Comparison of ENCODE assay signal across 10 cellular contexts in the genomic region with DNA sequence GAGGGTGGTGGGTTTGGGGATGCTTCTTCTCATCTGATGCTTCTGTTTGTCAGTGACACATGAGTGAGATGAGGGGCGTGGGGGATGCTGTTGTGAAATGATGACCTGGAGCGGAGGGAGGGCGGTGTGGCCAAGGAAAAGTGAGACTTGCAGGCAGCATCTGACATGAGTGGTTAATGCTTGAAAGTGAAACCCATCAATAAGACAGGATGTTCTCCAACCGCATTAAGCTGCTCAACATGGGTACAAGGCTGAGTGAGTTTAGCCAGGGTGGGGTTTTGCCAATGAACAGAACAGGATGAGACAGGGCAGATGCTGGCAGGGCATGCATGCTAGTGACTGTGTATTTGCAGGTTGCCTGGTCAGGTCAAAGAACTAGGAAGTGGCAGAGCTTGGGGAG. TPM values are rescaled to one million over a fixed set of nuclear protein-coding genes. Genes with fewer than 3 reads are reported as not detected.
A peak's percentile ranks its signal among the peaks of the same experiment; 100 is the strongest.
DNase-seq lines count a peak whose midpoint lies in the region; ATAC-seq, FAIRE-seq and TF ChIP-seq lines count a peak whose summit lies in the region.
"Had no signal": no experiment of that assay in that cellular context is flagged by ENCODE, and none has a peak within 500 bp of the region (broad histone marks: within the 10 kb centered on the region; RNA-seq: fewer than 3 reads in every experiment).

No MANE protein-coding gene starts in this region.

- intact Hi-C loops in esophagus muscularis mucosa (cut with DNase I) (no loop called here), sciatic nerve (cut with DNase I) (no loop called here)

- H3K27me3 ChIP-seq in GM06990 (replicated peaks; ENCODE audit: control insufficient read depth, insufficient read depth, low read length) (no peaks in the 10 kb centered on the region), keratinocyte (ENCODE audit: control insufficient read depth, extremely low read depth, insufficient read depth, low read length) (peaks cover 7% of the 10 kb centered on the region), esophagus muscularis mucosa (peaks cover 0 to 17% (median 0%) of the 10 kb centered on the region in 4 donors)

- no peak for TF ChIP-seq CTCF in GM06990 (IDR thresholded peaks at IDR 0.05; ENCODE audit: insufficient read depth, low read length, poor library complexity, severe bottlenecking)
- no peak for TF ChIP-seq CTCF in keratinocyte (optimal IDR thresholded peaks at IDR 0.05 in 1 of 3, IDR thresholded peaks at IDR 0.05 in 1 of 3, conservative IDR thresholded peaks at IDR 0.05 in 1 of 3; ENCODE audit: extremely low read depth in 1 of 3, insufficient read depth in 2 of 3, low read length in 3 of 3)
- no peak for TF ChIP-seq CTCF in esophagus muscularis mucosa (IDR thresholded peaks at IDR 0.05)

- no peaks in the 10 kb centered on the region for H3K79me2 ChIP-seq in keratinocyte (ENCODE audit: control insufficient read depth, insufficient read depth, low read length)
- H3K79me2 ChIP-seq: parathyroid adenoma had no signal

- H3K27ac ChIP-seq in keratinocyte (ENCODE audit: control insufficient read depth, insufficient read depth, low read length), result no peak overlapping the region
- no peak overlapping the region for H3K27ac ChIP-seq in esophagus muscularis mucosa (replicated peaks in 1 of 4)
- H3K27ac ChIP-seq: parathyroid adenoma had no signal

- peak; percentile 67 for ATAC-seq in HG02840 (IDR thresholded peaks at IDR 0.05; ENCODE audit: low FRiP score, unreplicated experiment)
- ATAC-seq in GM19324 (IDR thresholded peaks at IDR 0.05; ENCODE audit: low FRiP score, unreplicated experiment), result no peak
- no peak for ATAC-seq in sciatic nerve
- no peak for ATAC-seq in left lobe of liver

- 79% methylated on average over 4 of the region's 4 CpGs for WGBS in esophagus muscularis mucosa

- H3K4me1 ChIP-seq in keratinocyte (ENCODE audit: control insufficient read depth, extremely low read depth, insufficient read depth, low read length), result no peaks in the 10 kb centered on the region
- H3K4me1 ChIP-seq in esophagus muscularis mucosa, result no peaks in the 10 kb centered on the region
- H3K4me1 ChIP-seq: parathyroid adenoma had no signal

- TF ChIP-seq POLR2A in esophagus muscularis mucosa (IDR thresholded peaks at IDR 0.05; ENCODE audit: low read depth), result no peak

- no peaks in the 10 kb centered on the region for H4K20me1 ChIP-seq in keratinocyte (ENCODE audit: control insufficient read depth, extremely low read depth, insufficient read depth, low read length)

- dilution Hi-C loops in keratinocyte (cut with MboI; ENCODE audit: extremely low pct_ligation_motif_present, low sequenced_read_pairs), result no loop called here

- no peak overlapping the region for H3K9ac ChIP-seq in keratinocyte (ENCODE audit: control insufficient read depth, extremely low read depth, insufficient read depth, low read length)
- H3K9ac ChIP-seq: parathyroid adenoma had no signal

- DNase-seq in GM06990 (ENCODE audit: extremely low read depth, insufficient read length) (peak; percentile 72), keratinocyte (ENCODE audit: low read depth, low spot score) (no peak), esophagus muscularis mucosa (ENCODE audit: extremely low spot score) (no peak), sciatic nerve (ENCODE audit: low spot score) (no peak), left lobe of liver (ENCODE audit: low spot score) (no peak)
- peak; percentile 36 for DNase-seq in activated CD4-positive, CD25-positive, alpha-beta regulatory T cell treated with anti-CD3 and anti-CD28 coated beads, Interleukin-2, amount 50 U/mL, for 72 hours

- TF ChIP-seq EP300 in esophagus muscularis mucosa (IDR thresholded peaks at IDR 0.05), result no peak

- H3K9me1 ChIP-seq in keratinocyte (ENCODE audit: control insufficient read depth, extremely low read depth, insufficient read depth, low read length), result no peaks in the 10 kb centered on the region

- no peak overlapping the region for H3K4me2 ChIP-seq in keratinocyte (ENCODE audit: control insufficient read depth, extremely low read depth, insufficient read depth, low read depth, low read length)

- peak; percentile 23 for FAIRE-seq in keratinocyte (lab: Jason Lieb, UNC)
- FAIRE-seq: astrocyte had no signal

- H3K36me3 ChIP-seq in GM06990 (ENCODE audit: control insufficient read depth, insufficient read depth, low read length), result no peaks in the 10 kb centered on the region
- H3K36me3 ChIP-seq in keratinocyte (ENCODE audit: control insufficient read depth in 2 of 2, extremely low read depth in 1 of 2, insufficient read depth in 2 of 2, low read length in 2 of 2), result no peaks in the 10 kb centered on the region
- no peaks in the 10 kb centered on the region for H3K36me3 ChIP-seq in esophagus muscularis mucosa

- H2AFZ ChIP-seq in keratinocyte (ENCODE audit: control insufficient read depth, low read length), result no peak overlapping the region
- H2AFZ ChIP-seq: parathyroid adenoma had no signal

- H3K9me3 ChIP-seq in keratinocyte (ENCODE audit: control insufficient read depth, low read depth, low read length), result no peaks in the 10 kb centered on the region
- H3K9me3 ChIP-seq in esophagus muscularis mucosa, result no peaks in the 10 kb centered on the region

- no peak overlapping the region for H3K4me3 ChIP-seq in GM06990 (replicated peaks; ENCODE audit: low read depth, low read length)
- H3K4me3 ChIP-seq in keratinocyte (ENCODE audit: control insufficient read depth in 2 of 3, extremely low read depth in 1 of 3, insufficient read depth in 2 of 3, low read depth in 1 of 3, low read length in 3 of 3), result no peak overlapping the region
- no peak overlapping the region for H3K4me3 ChIP-seq in esophagus muscularis mucosa

RNA-seq across cellular contexts. Expression of gene SPATA21, which starts 16.5 kb away (rescaled TPM):
- polyA plus RNA-seq in keratinocyte, result 0.04 TPM in 1 of 3 replicates, not detected in the others
- polyA plus RNA-seq in keratinocyte (2011; ENCODE audit: low read depth), result not detected
- polyA plus RNA-seq in keratinocyte (2011; cell fraction: cytosol; rRNA removed), result not detected in 2 replicates
- polyA plus RNA-seq in keratinocyte (2011; cell fraction: nucleus; rRNA removed), result not detected in 2 replicates
- polyA plus RNA-seq in keratinocyte (2012; ENCODE audit: low replicate concordance), result not detected in 2 replicates
- 0.16 TPM in 1 of 3 replicates, not detected in the others for polyA minus RNA-seq in keratinocyte
- polyA minus RNA-seq in keratinocyte (2011; cell fraction: cytosol; rRNA and poly(A)+ RNA removed), result not detected
- polyA minus RNA-seq in keratinocyte (2011; cell fraction: nucleus; rRNA and poly(A)+ RNA removed), result not detected in 2 replicates
- not detected for total RNA-seq in esophagus muscularis mucosa
- 0.49 TPM for total RNA-seq in sciatic nerve
- not detected for total RNA-seq in left lobe of liver
- total RNA-seq: astrocyte had no signal

RNA-seq across cellular contexts. Expression of gene NECAP2, which starts 19.8 kb away (rescaled TPM):
- polyA plus RNA-seq in keratinocyte, result 75.7 to 90.2 TPM (median 84.9 TPM) in 3 replicates
- polyA plus RNA-seq in keratinocyte (2011; ENCODE audit: low read depth), result 18.9 TPM
- 83.1 and 87.7 TPM in 2 replicates for polyA plus RNA-seq in keratinocyte (2011; cell fraction: cytosol; rRNA removed)
- polyA plus RNA-seq in keratinocyte (2011; cell fraction: nucleus; rRNA removed), result 76.6 and 86.6 TPM in 2 replicates
- 49.4 and 62.3 TPM in 2 replicates for polyA plus RNA-seq in keratinocyte (2012; ENCODE audit: low replicate concordance)
- 62.3 to 84.4 TPM (median 67.7 TPM) in 3 replicates for polyA minus RNA-seq in keratinocyte
- polyA minus RNA-seq in keratinocyte (2011; cell fraction: cytosol; rRNA and poly(A)+ RNA removed), result 79.4 TPM
- 39.8 and 60.2 TPM in 2 replicates for polyA minus RNA-seq in keratinocyte (2011; cell fraction: nucleus; rRNA and poly(A)+ RNA removed)
- total RNA-seq in esophagus muscularis mucosa (10 to 100 TPM; 26.2 to 43.9 (median 37.5) TPM), sciatic nerve (52.9 TPM), left lobe of liver (17.8 TPM)

RNA-seq across cellular contexts. Expression of gene SZRD1, which starts 53.7 kb away (rescaled TPM):
- polyA plus RNA-seq in keratinocyte, result 68.7 to 106 TPM (median 74.1 TPM) in 3 replicates
- polyA plus RNA-seq in keratinocyte (2011; ENCODE audit: low read depth), result 15.9 TPM
- 97.4 and 123 TPM in 2 replicates for polyA plus RNA-seq in keratinocyte (2011; cell fraction: cytosol; rRNA removed)
- 51.5 and 63.8 TPM in 2 replicates for polyA plus RNA-seq in keratinocyte (2011; cell fraction: nucleus; rRNA removed)
- 46.3 and 98.1 TPM in 2 replicates for polyA plus RNA-seq in keratinocyte (2012; ENCODE audit: low replicate concordance)
- polyA minus RNA-seq in keratinocyte, result 61.1 to 116 TPM (median 67.7 TPM) in 3 replicates
- polyA minus RNA-seq in keratinocyte (2011; cell fraction: cytosol; rRNA and poly(A)+ RNA removed), result 87.9 TPM
- 23.2 and 34.7 TPM in 2 replicates for polyA minus RNA-seq in keratinocyte (2011; cell fraction: nucleus; rRNA and poly(A)+ RNA removed)
- total RNA-seq in esophagus muscularis mucosa (100 to 1,000 TPM in 2 of 4 donors, 10 to 100 TPM in 2; 70.2 to 110 (median 98.3) TPM), sciatic nerve (99.4 TPM), left lobe of liver (42.1 TPM)

Comparison
In these comparisons a context has a peak if more than half of its experiments do, and no peak if none do; other contexts are left out.
1. DNase-seq: peak in GM06990 (single experiment) and activated CD4-positive, CD25-positive, alpha-beta regulatory T cell treated with anti-CD3 and anti-CD28 coated beads, Interleukin-2, amount 50 U/mL, for 72 hours (single experiment); none in keratinocyte (single experiment), esophagus muscularis mucosa (single experiment), sciatic nerve (single experiment) and left lobe of liver (single experiment).